ENCODE assay signal across 8 cellular contexts in the genomic region with DNA sequence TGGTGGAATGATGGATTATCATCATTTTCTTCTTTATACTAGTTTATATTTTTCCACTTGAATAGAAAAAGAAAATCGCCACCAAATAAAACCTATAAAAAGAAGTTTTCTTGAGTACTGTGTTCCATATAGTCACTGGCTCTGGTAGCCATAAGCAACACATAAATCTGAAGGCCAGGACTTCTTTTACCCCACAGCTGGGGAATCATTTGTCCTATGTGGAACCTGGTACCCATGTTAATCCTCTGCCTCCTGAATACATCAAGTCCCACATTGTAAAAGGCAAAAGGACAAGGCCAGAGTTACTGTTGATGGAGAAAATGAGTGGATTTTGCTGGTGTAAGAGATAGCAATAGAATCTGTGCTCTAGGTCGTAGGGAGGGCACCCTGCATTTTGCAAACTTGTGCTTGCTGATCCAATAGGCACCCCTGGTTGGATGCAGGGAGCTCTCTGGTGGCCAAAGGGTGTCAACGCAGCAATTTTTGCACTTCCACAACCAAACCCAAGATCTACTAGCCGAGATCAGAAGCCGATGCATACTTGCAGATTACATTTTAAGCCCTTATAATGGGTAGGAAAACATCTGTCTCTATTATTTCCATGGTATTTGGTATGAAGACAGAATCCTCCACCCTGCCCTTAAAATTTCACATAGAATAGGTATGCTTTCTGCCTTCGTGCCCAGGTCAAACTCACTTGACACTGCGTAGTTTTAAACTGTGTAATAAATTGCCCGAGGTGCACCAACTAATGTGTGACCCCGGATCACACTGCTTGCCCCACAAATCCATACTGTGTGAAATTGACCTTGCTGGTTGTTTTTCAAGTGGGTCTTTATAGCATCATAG.
DNase-seq lines count a peak whose midpoint lies in the region; ATAC-seq and TF ChIP-seq lines count a peak whose summit lies in the region.

No MANE protein-coding gene starts in this region.

- no peak overlapping the region for H3K4me3 Mint-ChIP-seq in effector memory CD8-positive, alpha-beta T cell

- peaks cover 0 to 3% of the 10 kb centered on the region in 2 donors for H3K4me1 Mint-ChIP-seq in effector memory CD8-positive, alpha-beta T cell (ENCODE audit: low read depth in 2 of 2)

- in situ Hi-C loops in HAP-1 (cut with MboI; ENCODE audit: low sequenced_read_pairs) = loop anchor here (5.0 to 10.0 kb wide), 2 partner anchors 54 to 94 kb away; no protein-coding TSS in a partner anchor

- no peak overlapping the region for H3K27ac Mint-ChIP-seq in effector memory CD8-positive, alpha-beta T cell

- H3K9ac ChIP-seq in subcutaneous abdominal adipose tissue (ENCODE audit: low read length in 5 of 5) = no peak overlapping the region

- H3K36me3 ChIP-seq in HAP-1 (replicated peaks) (no peaks in the 10 kb centered on the region), subcutaneous abdominal adipose tissue (ENCODE audit: control insufficient read depth in 5 of 5, insufficient read depth in 5 of 5, low read length in 5 of 5) (no peaks in the 10 kb centered on the region)

- TF ChIP-seq CTCF in GM10248 (IDR thresholded peaks at IDR 0.05; ENCODE audit: control extremely low read depth, extremely low read depth, low read depth, missing control alignments) = peak; percentile 52

- H3K36me3 Mint-ChIP-seq in effector memory CD8-positive, alpha-beta T cell (ENCODE audit: insufficient read depth) = no peaks in the 10 kb centered on the region

- peak overlapping the region; percentile 2 for H3K27ac ChIP-seq in subcutaneous abdominal adipose tissue (ENCODE audit: low read depth, low read length)

- no peaks in the 10 kb centered on the region for H3K27me3 Mint-ChIP-seq in effector memory CD8-positive, alpha-beta T cell

- CTCF ChIA-PET in GM10248 (lab: Yijun Ruan, JAX) = interaction anchor here (1.0 to 2.5 kb wide), 11 partner anchors 10 to 470 kb away, joined by 3 to 17 read pairs (median 4); no protein-coding TSS in a partner anchor

- H3K9me3 Mint-ChIP-seq in effector memory CD8-positive, alpha-beta T cell = no peaks in the 10 kb centered on the region

- H3K9me3 ChIP-seq in HAP-1 (no peaks in the 10 kb centered on the region), subcutaneous abdominal adipose tissue (ENCODE audit: control insufficient read depth in 5 of 5, low read length in 5 of 5) (peaks cover 0 to 2% (median 0%) of the 10 kb centered on the region in 5 donors)

- H3K27me3 ChIP-seq in HAP-1 (ENCODE audit: low read depth) (no peaks in the 10 kb centered on the region), subcutaneous abdominal adipose tissue (ENCODE audit: control insufficient read depth in 5 of 5, insufficient read depth in 4 of 5, low read length in 5 of 5) (peaks cover 0 to 5% (median 4%) of the 10 kb centered on the region in 5 donors)

- H3K4me1 ChIP-seq in HAP-1 (peaks cover 30% of the 10 kb centered on the region), subcutaneous abdominal adipose tissue (ENCODE audit: control insufficient read depth in 5 of 5, insufficient read depth in 5 of 5, low read length in 5 of 5) (peaks cover 0 to 10% (median 2%) of the 10 kb centered on the region in 5 donors)

- no peak overlapping the region for H3K4me3 ChIP-seq in HAP-1
- H3K4me3 ChIP-seq in subcutaneous abdominal adipose tissue (ENCODE audit: low read depth in 1 of 5, low read length in 5 of 5) = peak overlapping the region in 1 of 5 donors; percentile 30

- ATAC-seq in effector memory CD8-positive, alpha-beta T cell (replicated peaks) = peak; percentile 32
- ATAC-seq in HG03571 (IDR thresholded peaks at IDR 0.05; ENCODE audit: unreplicated experiment) = no peak

- DNase-seq in GM10248 (ENCODE audit: extremely low spot score) = peak; percentile 23
- DNase-seq in HAP-1 (ENCODE audit: low spot score in 2 of 2) = peak; percentile 79 to 80
- DNase-seq in NCI-H1105 treated with DMSO at 0.1 percent for 48 hours (lab: John Stamatoyannopoulos, UW) = peak; percentile 65
- peak; percentile 1 for DNase-seq in T1000 (lab: John Stamatoyannopoulos, UW)
- no peak for DNase-seq in effector memory CD8-positive, alpha-beta T cell
- DNase-seq in middle frontal gyrus (ENCODE audit: extremely low spot score, low spot score) = peak; percentile 12

- POLR2A ChIA-PET in GM10248 (lab: Yijun Ruan, JAX) = no interaction called here

Comparison
In these comparisons a context has a peak if more than half of its experiments do, and no peak if none do; other contexts are left out.
1. DNase-seq: peak in GM10248 (single experiment), HAP-1 (2 of 2), NCI-H1105 treated with DMSO at 0.1 percent for 48 hours (single experiment), T1000 (single experiment) and middle frontal gyrus (single experiment); none in effector memory CD8-positive, alpha-beta T cell (0 of 3).